In the genomic region with DNA sequence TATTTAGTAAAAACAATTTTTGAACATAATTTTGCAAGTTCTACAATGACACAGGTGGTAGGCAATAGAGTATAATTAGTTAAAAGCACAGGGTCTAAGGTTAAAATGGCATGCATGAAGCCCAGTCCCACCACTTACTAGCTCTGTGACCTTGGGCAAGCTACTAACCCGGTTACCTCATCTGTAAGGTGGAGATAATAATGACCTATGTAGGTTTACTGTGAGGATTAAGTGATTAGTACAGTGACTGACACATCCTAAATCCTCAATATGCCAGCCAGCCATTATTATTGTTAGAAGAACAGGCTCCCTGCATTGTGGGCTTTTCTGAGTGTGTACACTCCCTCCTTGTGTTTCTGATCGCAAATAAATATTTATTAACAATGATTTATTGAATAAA, we compare ENCODE assay signal across 1 cellular context.
TF ChIP-seq lines count a peak whose summit lies in the region.

No MANE protein-coding gene starts in this region.

TF ChIP-seq in HEK293, 187 proteins besides CTCF, POLR2A, EP300 and RAD21 (continued from another document):
- 0 out of 2 replicates have a peak, but pooled peaks have one; percentile 22 for TF ChIP-seq WT1 (tag by site-specific recombination; IDR thresholded peaks at IDR 0.05)
- no peak for TF ChIP-seq PBX3 (CRISPR knock-in tag; IDR thresholded peaks at IDR 0.05)
- 0 out of 2 replicates have a peak, but pooled peaks have one; percentile 33 for TF ChIP-seq BCL11A (tag by site-specific recombination; IDR thresholded peaks at IDR 0.05; ENCODE audit: low read depth)
- TF ChIP-seq SP3 (tag by site-specific recombination; IDR thresholded peaks at IDR 0.05), result no peak
- peak; percentile 82 for TF ChIP-seq SP7 (tag by site-specific recombination; IDR thresholded peaks at IDR 0.05)
- TF ChIP-seq ZEB2 (tag by site-specific recombination; IDR thresholded peaks at IDR 0.05), result 0 out of 2 replicates have a peak, but pooled peaks have one; percentile 23
- 0 out of 2 replicates have a peak, but pooled peaks have one; percentile 6 for TF ChIP-seq FEZF1 (tag by site-specific recombination; IDR thresholded peaks at IDR 0.05)
- TF ChIP-seq, protein P1, sequence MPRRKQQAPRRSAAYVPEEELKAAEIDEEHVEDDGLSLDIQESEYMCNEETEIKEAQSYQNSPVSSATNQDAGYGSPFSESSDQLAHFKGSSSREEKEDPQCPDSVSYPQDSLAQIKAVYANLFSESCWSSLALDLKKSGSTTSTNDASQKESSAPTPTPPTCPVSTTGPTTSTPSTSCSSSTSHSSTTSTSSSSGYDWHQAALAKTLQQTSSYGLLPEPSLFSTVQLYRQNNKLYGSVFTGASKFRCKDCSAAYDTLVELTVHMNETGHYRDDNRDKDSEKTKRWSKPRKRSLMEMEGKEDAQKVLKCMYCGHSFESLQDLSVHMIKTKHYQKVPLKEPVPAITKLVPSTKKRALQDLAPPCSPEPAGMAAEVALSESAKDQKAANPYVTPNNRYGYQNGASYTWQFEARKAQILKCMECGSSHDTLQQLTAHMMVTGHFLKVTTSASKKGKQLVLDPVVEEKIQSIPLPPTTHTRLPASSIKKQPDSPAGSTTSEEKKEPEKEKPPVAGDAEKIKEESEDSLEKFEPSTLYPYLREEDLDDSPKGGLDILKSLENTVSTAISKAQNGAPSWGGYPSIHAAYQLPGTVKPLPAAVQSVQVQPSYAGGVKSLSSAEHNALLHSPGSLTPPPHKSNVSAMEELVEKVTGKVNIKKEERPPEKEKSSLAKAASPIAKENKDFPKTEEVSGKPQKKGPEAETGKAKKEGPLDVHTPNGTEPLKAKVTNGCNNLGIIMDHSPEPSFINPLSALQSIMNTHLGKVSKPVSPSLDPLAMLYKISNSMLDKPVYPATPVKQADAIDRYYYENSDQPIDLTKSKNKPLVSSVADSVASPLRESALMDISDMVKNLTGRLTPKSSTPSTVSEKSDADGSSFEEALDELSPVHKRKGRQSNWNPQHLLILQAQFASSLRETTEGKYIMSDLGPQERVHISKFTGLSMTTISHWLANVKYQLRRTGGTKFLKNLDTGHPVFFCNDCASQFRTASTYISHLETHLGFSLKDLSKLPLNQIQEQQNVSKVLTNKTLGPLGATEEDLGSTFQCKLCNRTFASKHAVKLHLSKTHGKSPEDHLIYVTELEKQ (tag by site-specific recombination; IDR thresholded peaks at IDR 0.05; ENCODE audit: borderline replicate concordance), result no peak
- TF ChIP-seq ZNF629 (tag by site-specific recombination; IDR thresholded peaks at IDR 0.05), result peak; percentile 28; the same call in 1 of the 2 replicates
- TF ChIP-seq, protein P2, sequence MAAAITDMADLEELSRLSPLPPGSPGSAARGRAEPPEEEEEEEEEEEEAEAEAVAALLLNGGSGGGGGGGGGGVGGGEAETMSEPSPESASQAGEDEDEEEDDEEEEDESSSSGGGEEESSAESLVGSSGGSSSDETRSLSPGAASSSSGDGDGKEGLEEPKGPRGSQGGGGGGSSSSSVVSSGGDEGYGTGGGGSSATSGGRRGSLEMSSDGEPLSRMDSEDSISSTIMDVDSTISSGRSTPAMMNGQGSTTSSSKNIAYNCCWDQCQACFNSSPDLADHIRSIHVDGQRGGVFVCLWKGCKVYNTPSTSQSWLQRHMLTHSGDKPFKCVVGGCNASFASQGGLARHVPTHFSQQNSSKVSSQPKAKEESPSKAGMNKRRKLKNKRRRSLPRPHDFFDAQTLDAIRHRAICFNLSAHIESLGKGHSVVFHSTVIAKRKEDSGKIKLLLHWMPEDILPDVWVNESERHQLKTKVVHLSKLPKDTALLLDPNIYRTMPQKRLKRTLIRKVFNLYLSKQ (tag by site-specific recombination; IDR thresholded peaks at IDR 0.05; ENCODE audit: borderline replicate concordance), result no peak
